ENCODE assay signal across 27 cellular contexts in genomic region chr3:57680046-57680445, GRCh38.
"Had no signal": no experiment of that assay in that cellular context is flagged by ENCODE, and none has a peak within 500 bp of the region (broad histone marks: within the 10 kb centered on the region; RNA-seq: fewer than 3 reads in every experiment).

No MANE protein-coding gene starts in this region.

- ATAC-seq: activated CD4-positive, alpha-beta T cell treated with anti-CD3 and anti-CD28 coated beads for 36 hours; activated CD8-positive, alpha-beta memory T cell treated with anti-CD3 and anti-CD28 coated beads, Interleukin-2, amount 10 ng/mL, durations not matched to agents 7 days and 5 days; activated CD8-positive, alpha-beta T cell treated with anti-CD3 and anti-CD28 coated beads, Interleukin-2, amount 10 ng/mL, durations not matched to agents 7 days and 5 days; gastroesophageal sphincter had no signal

- H3K27me3 ChIP-seq: brain microvascular endothelial cell, esophagus squamous epithelium, gastroesophageal sphincter had no signal

- DNase-seq: activated CD4-positive, alpha-beta T cell treated with anti-CD3 and anti-CD28 coated beads for 36 hours; activated CD4-positive, alpha-beta T cell treated with anti-CD3 and anti-CD28 coated beads, Interleukin-2, amount 50 U/mL, for 1 hour; activated CD4-positive, alpha-beta T cell treated with anti-CD3 and anti-CD28 coated beads, Interleukin-2, amount 50 U/mL, for 48 hours; activated CD4-positive, CD25-positive, alpha-beta regulatory T cell; activated CD4-positive, CD25-positive, alpha-beta regulatory T cell treated with anti-CD3 and anti-CD28 coated beads, Interleukin-2, amount 50 U/mL, for 72 hours; activated CD8-positive, alpha-beta memory T cell treated with anti-CD3 and anti-CD28 coated beads, Interleukin-2, amount 10 ng/mL, durations not matched to agents 7 days and 5 days; activated CD8-positive, alpha-beta memory T cell treated with anti-CD3 and anti-CD28 coated beads, Interleukin-2, amount 50 U/mL, for 4 hours; activated CD8-positive, alpha-beta T cell treated with anti-CD3 and anti-CD28 coated beads, Interleukin-2, amount 10 ng/mL, durations not matched to agents 7 days and 5 days; activated effector memory CD4-positive, alpha-beta T cell treated with anti-CD3 and anti-CD28 coated beads, Interleukin-2, amount 50 U/mL, for 16 hours; activated naive CD4-positive, alpha-beta T cell treated with anti-CD3 and anti-CD28 coated beads for 36 hours; activated T-cell treated with anti-CD3 and anti-CD28 coated beads, Interleukin-2, amount 50 U/mL, for 1 hour; activated T-cell treated with anti-CD3 and anti-CD28 coated beads, Interleukin-2, amount 50 U/mL, for 48 hours; amniotic stem cell; anterior cingulate cortex; brain microvascular endothelial cell; cortex of kidney; dermis blood vessel endothelial cell; effector CD4-positive, alpha-beta T cell; esophagus squamous epithelium; foreskin melanocyte; head of caudate nucleus; T-helper 2 cell had no signal

- H3K27ac Mint-ChIP-seq: activated CD4-positive, alpha-beta T cell treated with anti-CD3 and anti-CD28 coated beads for 36 hours; activated CD8-positive, alpha-beta memory T cell treated with anti-CD3 and anti-CD28 coated beads, Interleukin-2, amount 10 ng/mL, durations not matched to agents 7 days and 5 days; activated CD8-positive, alpha-beta T cell treated with anti-CD3 and anti-CD28 coated beads, Interleukin-2, amount 10 ng/mL, durations not matched to agents 7 days and 5 days; activated T-helper 1 cell treated with anti-CD3 and anti-CD28 coated beads, Interleukin-12 subunit alpha, Interleukin-12 subunit beta, Interleukin-2, Interleukin-4 antibody, amounts not matched to agents 30 ng/mL and 10 ng/mL and 1 ng/mL, durations not matched to agents 14 hours and 24 hours and 36 hours; activated T-helper 2 cell treated with anti-CD3 and anti-CD28 coated beads, Interferon-gamma antibody, Interleukin-2, Interleukin-4, amounts not matched to agents 10 μg/mL and 5 μg/mL and 100 μg/mL, durations not matched to agents 14 hours and 24 hours and 36 hours had no signal

- H3K4me3 ChIP-seq: esophagus squamous epithelium, gastroesophageal sphincter had no signal

- H3K36me3 ChIP-seq: brain microvascular endothelial cell had no signal

- H3K9me3 Mint-ChIP-seq: activated naive CD4-positive, alpha-beta T cell treated with anti-CD3 and anti-CD28 coated beads for 36 hours; activated T-helper 1 cell treated with anti-CD3 and anti-CD28 coated beads, Interleukin-12 subunit alpha, Interleukin-12 subunit beta, Interleukin-2, Interleukin-4 antibody, amounts not matched to agents 30 ng/mL and 10 ng/mL and 1 ng/mL, durations not matched to agents 14 hours and 24 hours and 36 hours; activated T-helper 2 cell treated with anti-CD3 and anti-CD28 coated beads, Interferon-gamma antibody, Interleukin-2, Interleukin-4, amounts not matched to agents 10 μg/mL and 5 μg/mL and 100 μg/mL, durations not matched to agents 14 hours and 24 hours and 36 hours had no signal

- H3K4me3 Mint-ChIP-seq: activated CD4-positive, alpha-beta T cell treated with anti-CD3 and anti-CD28 coated beads for 36 hours; activated CD8-positive, alpha-beta memory T cell treated with anti-CD3 and anti-CD28 coated beads, Interleukin-2, amount 10 ng/mL, durations not matched to agents 7 days and 5 days; activated CD8-positive, alpha-beta T cell treated with anti-CD3 and anti-CD28 coated beads, Interleukin-2, amount 10 ng/mL, durations not matched to agents 7 days and 5 days; activated naive CD4-positive, alpha-beta T cell treated with anti-CD3 and anti-CD28 coated beads for 36 hours; activated T-helper 1 cell treated with anti-CD3 and anti-CD28 coated beads, Interleukin-12 subunit alpha, Interleukin-12 subunit beta, Interleukin-2, Interleukin-4 antibody, amounts not matched to agents 30 ng/mL and 10 ng/mL and 1 ng/mL, durations not matched to agents 14 hours and 24 hours and 36 hours had no signal

- H3K27ac ChIP-seq: brain microvascular endothelial cell, epithelial cell of prostate, esophagus squamous epithelium, gastroesophageal sphincter had no signal

- H3K9me3 ChIP-seq: esophagus squamous epithelium, gastroesophageal sphincter had no signal

- H3K27me3 Mint-ChIP-seq: activated CD4-positive, alpha-beta T cell treated with anti-CD3 and anti-CD28 coated beads for 36 hours; activated CD8-positive, alpha-beta memory T cell treated with anti-CD3 and anti-CD28 coated beads, Interleukin-2, amount 10 ng/mL, durations not matched to agents 7 days and 5 days; activated naive CD8-positive, alpha-beta T cell had no signal
